ENCODE assay signal across 1 cellular context in the genomic region with DNA sequence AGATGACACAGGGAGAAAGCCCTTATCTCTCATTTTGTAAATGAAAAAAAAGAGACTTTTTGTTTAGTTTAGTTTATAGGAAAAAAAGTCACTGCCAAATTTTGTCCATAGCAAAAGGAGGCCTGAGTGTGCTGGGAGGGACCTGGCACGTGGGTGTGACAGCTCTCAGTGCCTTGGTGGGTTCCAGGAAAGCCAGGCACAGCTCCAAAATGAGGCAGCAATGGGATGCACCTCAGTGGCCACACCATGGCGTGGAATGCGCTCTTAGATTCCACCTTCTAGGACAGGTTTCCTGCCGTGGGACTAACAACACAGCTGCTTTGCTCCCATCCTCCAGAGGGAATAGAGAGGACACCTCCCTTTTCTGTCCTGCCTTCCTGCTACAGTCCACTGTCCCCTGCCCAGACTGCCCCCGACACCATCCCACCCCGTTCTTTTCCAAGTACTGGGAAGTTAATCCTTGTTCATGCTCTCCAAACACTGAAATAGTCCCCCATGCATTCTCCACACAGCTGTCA.
TF ChIP-seq lines count a peak whose summit lies in the region.

No MANE protein-coding gene starts in this region.

TF ChIP-seq in GM23338, 12 proteins besides CTCF, POLR2A, EP300 and RAD21 (continued from another document):
- TF ChIP-seq ZNF114 (CRISPR knock-in tag; IDR thresholded peaks at IDR 0.05) = no peak
